Comparison of ENCODE assay signal across 12 cellular contexts in the genomic region with DNA sequence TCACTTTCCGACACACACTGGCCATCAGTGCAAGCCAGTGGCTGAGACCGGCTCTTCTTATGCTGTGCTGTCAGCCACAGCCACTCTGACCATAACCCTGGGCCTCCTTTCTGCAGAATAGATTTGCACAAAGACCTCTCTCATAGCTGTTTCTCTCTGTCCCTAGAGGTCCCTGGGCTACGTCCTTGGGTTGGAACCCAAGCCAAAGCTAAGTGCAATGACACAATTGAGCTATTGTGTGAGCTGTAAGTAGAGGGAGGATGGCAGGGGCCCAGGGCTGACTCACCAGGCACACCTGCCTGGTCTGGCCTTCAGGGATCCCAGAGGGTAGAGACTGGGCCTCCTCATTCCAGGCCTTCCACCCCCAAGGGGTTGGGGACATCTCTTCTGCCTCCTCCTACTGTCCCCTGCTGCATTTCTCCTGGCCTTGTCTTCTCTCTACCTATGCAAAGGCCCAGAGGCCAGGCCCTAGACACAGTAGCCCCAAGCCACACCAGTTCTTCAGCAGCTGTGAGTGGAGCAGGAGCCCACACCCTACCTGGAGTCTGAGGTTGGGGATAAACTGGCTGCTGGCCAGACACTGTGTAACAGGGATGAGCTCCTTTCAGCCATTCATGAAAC.
DNase-seq lines count a peak whose midpoint lies in the region; ATAC-seq lines count a peak whose summit lies in the region.
"Had no signal": no experiment of that assay in that cellular context is flagged by ENCODE, and none has a peak within 500 bp of the region (broad histone marks: within the 10 kb centered on the region; RNA-seq: fewer than 3 reads in every experiment).

No MANE protein-coding gene starts in this region.

- DNase-seq in NCI-H2196 treated with DMSO at 0.1 percent for 48 hours (lab: John Stamatoyannopoulos, UW; ENCODE audit: unreplicated experiment) = peak; percentile 77
- peak; percentile 22 for DNase-seq in midbrain (lab: John Stamatoyannopoulos, UW)
- DNase-seq in NOMO-1 treated with DMSO at 0.1 percent for 48 hours (lab: John Stamatoyannopoulos, UW; ENCODE audit: unreplicated experiment) = no peak
- DNase-seq in NAMALWA (ENCODE audit: low spot score) = no peak
- no peak for DNase-seq in CD1c-positive myeloid dendritic cell (ENCODE audit: extremely low spot score)
- DNase-seq: NCI-H1930, upper lobe of right lung had no signal

- peak; percentile 38 for ATAC-seq in GM19463 (IDR thresholded peaks at IDR 0.05; ENCODE audit: unreplicated experiment)
- ATAC-seq in GM21367 (IDR thresholded peaks at IDR 0.05; ENCODE audit: unreplicated experiment) = no peak
- ATAC-seq: upper lobe of right lung had no signal

- peak overlapping the region; percentile 62 for H3K27ac ChIP-seq in cingulate gyrus (ENCODE audit: low read depth, low read length)
- H3K27ac ChIP-seq: HL-60, SK-N-MC, upper lobe of right lung had no signal

Comparison
In these comparisons a context has a peak if more than half of its experiments do, and no peak if none do; other contexts are left out.
1. DNase-seq: peak in NCI-H2196 treated with DMSO at 0.1 percent for 48 hours (single experiment) and midbrain (single experiment); none in NOMO-1 treated with DMSO at 0.1 percent for 48 hours (single experiment), NAMALWA (single experiment) and CD1c-positive myeloid dendritic cell (single experiment).